Comparison of ENCODE assay signal across 1 cellular context in genomic region chr11:64186205-64187165, GRCh38.
TF ChIP-seq lines count a peak whose summit lies in the region.

No MANE protein-coding gene starts in this region.

TF ChIP-seq in GM23338, 12 proteins besides CTCF, POLR2A, EP300 and RAD21 (continued from another document):
- TF ChIP-seq, protein P1, sequence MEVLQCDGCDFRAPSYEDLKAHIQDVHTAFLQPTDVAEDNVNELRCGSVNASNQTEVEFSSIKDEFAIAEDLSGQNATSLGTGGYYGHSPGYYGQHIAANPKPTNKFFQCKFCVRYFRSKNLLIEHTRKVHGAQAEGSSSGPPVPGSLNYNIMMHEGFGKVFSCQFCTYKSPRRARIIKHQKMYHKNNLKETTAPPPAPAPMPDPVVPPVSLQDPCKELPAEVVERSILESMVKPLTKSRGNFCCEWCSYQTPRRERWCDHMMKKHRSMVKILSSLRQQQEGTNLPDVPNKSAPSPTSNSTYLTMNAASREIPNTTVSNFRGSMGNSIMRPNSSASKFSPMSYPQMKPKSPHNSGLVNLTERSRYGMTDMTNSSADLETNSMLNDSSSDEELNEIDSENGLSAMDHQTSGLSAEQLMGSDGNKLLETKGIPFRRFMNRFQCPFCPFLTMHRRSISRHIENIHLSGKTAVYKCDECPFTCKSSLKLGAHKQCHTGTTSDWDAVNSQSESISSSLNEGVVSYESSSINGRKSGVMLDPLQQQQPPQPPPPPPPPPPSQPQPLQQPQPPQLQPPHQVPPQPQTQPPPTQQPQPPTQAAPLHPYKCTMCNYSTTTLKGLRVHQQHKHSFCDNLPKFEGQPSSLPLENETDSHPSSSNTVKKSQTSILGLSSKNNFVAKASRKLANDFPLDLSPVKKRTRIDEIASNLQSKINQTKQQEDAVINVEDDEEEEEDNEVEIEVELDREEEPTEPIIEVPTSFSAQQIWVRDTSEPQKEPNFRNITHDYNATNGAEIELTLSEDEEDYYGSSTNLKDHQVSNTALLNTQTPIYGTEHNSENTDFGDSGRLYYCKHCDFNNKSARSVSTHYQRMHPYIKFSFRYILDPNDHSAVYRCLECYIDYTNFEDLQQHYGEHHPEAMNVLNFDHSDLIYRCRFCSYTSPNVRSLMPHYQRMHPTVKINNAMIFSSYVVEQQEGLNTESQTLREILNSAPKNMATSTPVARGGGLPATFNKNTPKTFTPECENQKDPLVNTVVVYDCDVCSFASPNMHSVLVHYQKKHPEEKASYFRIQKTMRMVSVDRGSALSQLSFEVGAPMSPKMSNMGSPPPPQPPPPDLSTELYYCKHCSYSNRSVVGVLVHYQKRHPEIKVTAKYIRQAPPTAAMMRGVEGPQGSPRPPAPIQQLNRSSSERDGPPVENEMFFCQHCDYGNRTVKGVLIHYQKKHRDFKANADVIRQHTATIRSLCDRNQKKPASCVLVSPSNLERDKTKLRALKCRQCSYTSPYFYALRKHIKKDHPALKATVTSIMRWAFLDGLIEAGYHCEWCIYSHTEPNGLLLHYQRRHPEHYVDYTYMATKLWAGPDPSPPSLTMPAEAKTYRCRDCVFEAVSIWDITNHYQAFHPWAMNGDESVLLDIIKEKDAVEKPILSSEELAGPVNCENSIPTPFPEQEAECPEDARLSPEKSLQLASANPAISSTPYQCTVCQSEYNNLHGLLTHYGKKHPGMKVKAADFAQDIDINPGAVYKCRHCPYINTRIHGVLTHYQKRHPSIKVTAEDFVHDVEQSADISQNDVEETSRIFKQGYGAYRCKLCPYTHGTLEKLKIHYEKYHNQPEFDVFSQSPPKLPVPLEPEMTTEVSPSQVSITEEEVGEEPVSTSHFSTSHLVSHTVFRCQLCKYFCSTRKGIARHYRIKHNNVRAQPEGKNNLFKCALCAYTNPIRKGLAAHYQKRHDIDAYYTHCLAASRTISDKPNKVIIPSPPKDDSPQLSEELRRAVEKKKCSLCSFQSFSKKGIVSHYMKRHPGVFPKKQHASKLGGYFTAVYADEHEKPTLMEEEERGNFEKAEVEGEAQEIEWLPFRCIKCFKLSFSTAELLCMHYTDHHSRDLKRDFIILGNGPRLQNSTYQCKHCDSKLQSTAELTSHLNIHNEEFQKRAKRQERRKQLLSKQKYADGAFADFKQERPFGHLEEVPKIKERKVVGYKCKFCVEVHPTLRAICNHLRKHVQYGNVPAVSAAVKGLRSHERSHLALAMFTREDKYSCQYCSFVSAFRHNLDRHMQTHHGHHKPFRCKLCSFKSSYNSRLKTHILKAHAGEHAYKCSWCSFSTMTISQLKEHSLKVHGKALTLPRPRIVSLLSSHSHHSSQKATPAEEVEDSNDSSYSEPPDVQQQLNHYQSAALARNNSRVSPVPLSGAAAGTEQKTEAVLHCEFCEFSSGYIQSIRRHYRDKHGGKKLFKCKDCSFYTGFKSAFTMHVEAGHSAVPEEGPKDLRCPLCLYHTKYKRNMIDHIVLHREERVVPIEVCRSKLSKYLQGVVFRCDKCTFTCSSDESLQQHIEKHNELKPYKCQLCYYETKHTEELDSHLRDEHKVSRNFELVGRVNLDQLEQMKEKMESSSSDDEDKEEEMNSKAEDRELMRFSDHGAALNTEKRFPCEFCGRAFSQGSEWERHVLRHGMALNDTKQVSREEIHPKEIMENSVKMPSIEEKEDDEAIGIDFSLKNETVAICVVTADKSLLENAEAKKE (CRISPR knock-in tag; IDR thresholded peaks at IDR 0.05), result no peak
